In the genomic region with DNA sequence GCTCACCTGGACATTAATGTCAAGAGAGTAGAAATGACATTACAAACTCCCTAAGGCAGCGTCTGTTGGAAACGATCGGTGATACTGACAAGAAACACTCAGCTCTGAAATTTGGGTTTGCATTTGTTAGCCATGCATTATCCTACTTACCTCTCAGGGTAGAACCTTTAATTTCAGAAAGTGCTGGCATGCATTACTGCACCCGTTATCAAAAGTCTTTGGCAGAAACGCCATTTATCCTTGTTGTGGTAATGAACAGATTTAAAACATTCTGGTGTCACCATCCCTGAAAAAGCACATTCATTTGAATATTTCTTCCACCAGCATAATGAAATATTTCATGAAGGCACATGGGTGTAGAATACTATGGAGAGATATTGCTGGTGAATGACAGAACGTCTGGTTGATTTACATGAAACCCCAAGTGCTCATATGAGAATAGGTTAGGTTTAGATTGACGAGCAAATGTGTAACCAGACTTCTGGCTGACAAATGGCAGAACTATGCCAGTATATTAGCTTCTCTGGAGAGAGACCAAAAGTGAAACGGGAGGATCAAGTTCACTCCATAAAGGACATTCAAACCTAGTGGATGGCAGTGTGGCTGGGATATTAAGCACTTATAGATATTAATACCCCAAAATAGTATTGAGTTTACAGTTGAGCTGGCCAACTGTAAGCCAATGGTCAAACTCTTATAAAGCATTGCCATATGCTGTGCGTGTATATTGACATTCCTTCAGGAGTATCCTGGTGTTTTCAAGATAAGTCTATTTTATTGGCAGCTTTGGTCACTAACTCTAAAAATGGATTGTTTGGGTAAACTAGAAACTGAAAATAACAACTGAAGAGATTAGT, we compare ENCODE assay signal across 14 cellular contexts. TPM values are rescaled to one million over a fixed set of nuclear protein-coding genes. Genes with fewer than 3 reads are reported as not detected.
DNase-seq lines count a peak whose midpoint lies in the region; ATAC-seq and TF ChIP-seq lines count a peak whose summit lies in the region.
"Had no signal": no experiment of that assay in that cellular context is flagged by ENCODE, and none has a peak within 500 bp of the region (broad histone marks: within the 10 kb centered on the region; RNA-seq: fewer than 3 reads in every experiment).

No MANE protein-coding gene starts in this region.

- H3K27ac ChIP-seq in GM23248, result no peak overlapping the region
- H3K27ac ChIP-seq in right cardiac atrium (ENCODE audit: low read length), result peak overlapping the region; percentile 53
- peak overlapping the region; percentile 67 to 87 (median 84) for H3K27ac ChIP-seq in gastrocnemius medialis
- H3K27ac ChIP-seq: ascending aorta had no signal

- H3K4me3 ChIP-seq in GM23248 (no peak overlapping the region), adipocyte (ENCODE audit: low read length) (no peak overlapping the region), right cardiac atrium (ENCODE audit: low read length) (no peak overlapping the region), gastrocnemius medialis (peak overlapping the region; percentile 38 to 54 (median 48)), HAP-1 (no peak overlapping the region), BE2C (ENCODE audit: low read depth, low read length) (no peak overlapping the region)
- H3K4me3 ChIP-seq: ascending aorta had no signal

- in situ Hi-C loops in GM23248 (cut with MboI) (loop anchor here (25.0 kb wide), 1 partner anchor 141 kb away; no protein-coding TSS in a partner anchor), gastrocnemius medialis (cut with MboI; ENCODE audit: low sequenced_read_pairs in 4 of 4) (loop anchor here in 2 of 4 donors (5.0 to 10.0 kb wide), 2 partner anchors 734 to 741 kb away; no protein-coding TSS in a partner anchor), HAP-1 (cut with MboI; ENCODE audit: low sequenced_read_pairs) (no loop called here)

- no peaks in the 10 kb centered on the region for H3K9me2 ChIP-seq in GM23248 (ENCODE audit: insufficient read depth)

- H4K20me1 ChIP-seq in GM23248 (ENCODE audit: insufficient read depth), result no peaks in the 10 kb centered on the region

- TF ChIP-seq POLR2A in gastrocnemius medialis (IDR thresholded peaks at IDR 0.05), result no peak

- no peak overlapping the region for H3K4me2 ChIP-seq in GM23248 (ENCODE audit: unreplicated experiment)

- no peak overlapping the region for H3K9ac ChIP-seq in GM23248
- no peak overlapping the region for H3K9ac ChIP-seq in adipocyte (ENCODE audit: low read length)

- no peaks in the 10 kb centered on the region for H3F3A ChIP-seq in GM23248 (ENCODE audit: insufficient read depth)

- no peak overlapping the region for H2AFZ ChIP-seq in GM23248

- no peaks in the 10 kb centered on the region for H3K36me3 ChIP-seq in GM23248 (ENCODE audit: low read depth)
- no peaks in the 10 kb centered on the region for H3K36me3 ChIP-seq in adipocyte (ENCODE audit: control insufficient read depth, insufficient read depth, low read length, severe bottlenecking)
- no peaks in the 10 kb centered on the region for H3K36me3 ChIP-seq in gastrocnemius medialis
- no peaks in the 10 kb centered on the region for H3K36me3 ChIP-seq in HAP-1 (replicated peaks)
- H3K36me3 ChIP-seq in BE2C, result no peaks in the 10 kb centered on the region
- H3K36me3 ChIP-seq: ascending aorta had no signal

- TF ChIP-seq CTCF in gastrocnemius medialis (IDR thresholded peaks at IDR 0.05 in 4 of 5, conservative IDR thresholded peaks at IDR 0.05 in 1 of 5), result no peak
- TF ChIP-seq CTCF in BE2C (IDR thresholded peaks at IDR 0.05; ENCODE audit: low read depth, low read length), result no peak

- H3K27me3 ChIP-seq in GM23248 (replicated peaks; ENCODE audit: insufficient read depth) (no peaks in the 10 kb centered on the region), adipocyte (replicated peaks; ENCODE audit: control insufficient read depth, insufficient read depth, low read length) (no peaks in the 10 kb centered on the region), right cardiac atrium (ENCODE audit: control insufficient read depth, insufficient read depth) (no peaks in the 10 kb centered on the region), gastrocnemius medialis (no peaks in the 10 kb centered on the region), HAP-1 (ENCODE audit: low read depth) (no peaks in the 10 kb centered on the region), BE2C (no peaks in the 10 kb centered on the region)
- H3K27me3 ChIP-seq: ascending aorta had no signal

- intact Hi-C loops in right cardiac atrium (cut with DNase I) (no loop called here), gastrocnemius medialis (cut with DNase I; ENCODE audit: low total_unique reads) (loop anchor here (1.0 kb wide), 1 partner anchor 18 kb away; no protein-coding TSS in a partner anchor)

- H3K4me1 ChIP-seq in GM23248 (ENCODE audit: insufficient read depth) (peaks cover 20% of the 10 kb centered on the region), adipocyte (ENCODE audit: control insufficient read depth, insufficient read depth, low read length) (peaks cover 38% of the 10 kb centered on the region), right cardiac atrium (ENCODE audit: control insufficient read depth, insufficient read depth, low read length) (no peaks in the 10 kb centered on the region), gastrocnemius medialis (peaks cover 38 to 48% of the 10 kb centered on the region in 2 donors), HAP-1 (no peaks in the 10 kb centered on the region), BE2C (no peaks in the 10 kb centered on the region)
- H3K4me1 ChIP-seq: ascending aorta had no signal

- H3K9me3 ChIP-seq in GM23248 (ENCODE audit: low read depth), result no peaks in the 10 kb centered on the region
- no peaks in the 10 kb centered on the region for H3K9me3 ChIP-seq in adipocyte (ENCODE audit: control insufficient read depth, low read length)
- no peaks in the 10 kb centered on the region for H3K9me3 ChIP-seq in right cardiac atrium (ENCODE audit: control insufficient read depth, low read length)
- H3K9me3 ChIP-seq in gastrocnemius medialis, result no peaks in the 10 kb centered on the region
- no peaks in the 10 kb centered on the region for H3K9me3 ChIP-seq in HAP-1
- H3K9me3 ChIP-seq in BE2C, result no peaks in the 10 kb centered on the region
- H3K9me3 ChIP-seq: ascending aorta had no signal

- WGBS in GM23248 (ENCODE audit: low coverage in 1 of 2, low lambda C conversion rate in 2 of 2, missing lambda C conversion rate in 2 of 2), 2 experiments, result 46 to 48% methylated on average over 9 of the region's 9 CpGs
- 46% methylated on average over 9 of the region's 9 CpGs for WGBS in right cardiac atrium

- ATAC-seq in right cardiac atrium (peak; percentile 53 to 61), gastrocnemius medialis (peak; percentile 89 to 95)

- H3K79me2 ChIP-seq in GM23248 (ENCODE audit: insufficient read depth), result no peaks in the 10 kb centered on the region

- DNase-seq in GM23248 (peak; percentile 68), adipocyte (ENCODE audit: low read depth) (peak; percentile 62), right cardiac atrium (no peak), gastrocnemius medialis (no peak), HAP-1 (ENCODE audit: low spot score in 2 of 2) (no peak), NOMO-1 treated with DMSO at 0.1 percent for 48 hours (lab: John Stamatoyannopoulos, UW; ENCODE audit: unreplicated experiment) (no peak), BE2C (no peak)
- DNase-seq in activated CD4-positive, alpha-beta T cell treated with anti-CD3 and anti-CD28 coated beads for 1 hour, result no peak
- DNase-seq: activated CD4-positive, alpha-beta T cell treated with anti-CD3 and anti-CD28 coated beads for 4 hours; KG1; NCI-H1694 treated with DMSO at 0.1 percent for 48 hours; NK-92 treated with Interleukin-12 subunit alpha and Interleukin-12 subunit beta, amount 100 ng/mL, for 24 hours had no signal

RNA-seq across cellular contexts. Expression of a gene that starts 53.6 kb away (rescaled TPM):
- not detected in 2 replicates for total RNA-seq in GM23248 (2014; rRNA removed; shearing (Covaris generic))
- polyA plus RNA-seq in GM23248 (2016; fragmentation: Nextera tagmentation; extraction: Ambion mirVana) (0.05 TPM in 1 of 2 replicates, not detected in the other), right cardiac atrium (0.32 TPM)
- total RNA-seq in right cardiac atrium (1 to 10 TPM; 1.1 to 2.2 (median 1.5) TPM), gastrocnemius medialis (1 to 10 TPM in 2 of 4 donors, under 1 TPM in 2; 0.81 to 2.8 (median 1.0) TPM)
- polyA plus RNA-seq in BE2C (2012; ENCODE audit: insufficient read depth, insufficient read length, low read depth), result not detected
- total RNA-seq: ascending aorta, temporal lobe had no signal

Comparison
In these comparisons a context has a peak if more than half of its experiments do, and no peak if none do; other contexts are left out.
1. DNase-seq: peak in GM23248 (single experiment) and adipocyte (single experiment); none in right cardiac atrium (0 of 3), gastrocnemius medialis (0 of 2), activated CD4-positive, alpha-beta T cell treated with anti-CD3 and anti-CD28 coated beads for 1 hour (single experiment), HAP-1 (0 of 2), NOMO-1 treated with DMSO at 0.1 percent for 48 hours (single experiment) and BE2C (single experiment).
2. H3K4me3 ChIP-seq: peak in gastrocnemius medialis (4 of 4); none in GM23248 (single experiment), adipocyte (single experiment), right cardiac atrium (single experiment), HAP-1 (single experiment) and BE2C (single experiment).